In genomic region chr17:35056013-35056412, GRCh38 we compare ENCODE assay signal across 21 cellular contexts. TPM values are rescaled to one million over a fixed set of nuclear protein-coding genes. Genes with fewer than 3 reads are reported as not detected.
DNase-seq lines count a peak whose midpoint lies in the region; ATAC-seq, FAIRE-seq and TF ChIP-seq lines count a peak whose summit lies in the region.
"Had no signal": no experiment of that assay in that cellular context is flagged by ENCODE, and none has a peak within 500 bp of the region (broad histone marks: within the 10 kb centered on the region; RNA-seq: fewer than 3 reads in every experiment).

No MANE protein-coding gene starts in this region.

- no peaks in the 10 kb centered on the region for H3K27me3 Mint-ChIP-seq in activated naive CD8-positive, alpha-beta T cell
- no peaks in the 10 kb centered on the region for H3K27me3 Mint-ChIP-seq in activated naive CD8-positive, alpha-beta T cell treated with anti-CD3 and anti-CD28 coated beads, Interleukin-2, amount 50 U/mL, for 24 hours
- H3K27me3 Mint-ChIP-seq in central memory CD8-positive, alpha-beta T cell, result no peaks in the 10 kb centered on the region

- FAIRE-seq in GM12891 (lab: Jason Lieb, UNC), result no peak
- FAIRE-seq: H1, TTC549 had no signal

- H3K4me1 Mint-ChIP-seq in activated naive CD8-positive, alpha-beta T cell (ENCODE audit: low read depth), result peaks cover 74% of the 10 kb centered on the region
- H3K4me1 Mint-ChIP-seq in activated naive CD8-positive, alpha-beta T cell treated with anti-CD3 and anti-CD28 coated beads, Interleukin-2, amount 50 U/mL, for 24 hours, result peaks cover 62% of the 10 kb centered on the region
- H3K4me1 Mint-ChIP-seq in central memory CD8-positive, alpha-beta T cell, result peaks cover 75% of the 10 kb centered on the region

- peaks cover 20% of the 10 kb centered on the region for H3K36me3 Mint-ChIP-seq in activated naive CD8-positive, alpha-beta T cell
- H3K36me3 Mint-ChIP-seq in activated naive CD8-positive, alpha-beta T cell treated with anti-CD3 and anti-CD28 coated beads, Interleukin-2, amount 50 U/mL, for 24 hours (ENCODE audit: low read depth), result peaks cover 11% of the 10 kb centered on the region
- peaks cover 21% of the 10 kb centered on the region for H3K36me3 Mint-ChIP-seq in central memory CD8-positive, alpha-beta T cell (ENCODE audit: insufficient read depth)

- no peak for TF ChIP-seq POLR2A in GM12891 (IDR thresholded peaks at IDR 0.05; ENCODE audit: low read depth, low read length)

- H3K4me3 Mint-ChIP-seq in activated naive CD8-positive, alpha-beta T cell, result no peak overlapping the region
- H3K4me3 Mint-ChIP-seq in activated naive CD8-positive, alpha-beta T cell treated with anti-CD3 and anti-CD28 coated beads, Interleukin-2, amount 50 U/mL, for 24 hours, result no peak overlapping the region
- no peak overlapping the region for H3K4me3 Mint-ChIP-seq in central memory CD8-positive, alpha-beta T cell

- H3K9me3 Mint-ChIP-seq in activated naive CD8-positive, alpha-beta T cell (ENCODE audit: low read depth), result peaks cover 3% of the 10 kb centered on the region
- no peaks in the 10 kb centered on the region for H3K9me3 Mint-ChIP-seq in activated naive CD8-positive, alpha-beta T cell treated with anti-CD3 and anti-CD28 coated beads, Interleukin-2, amount 50 U/mL, for 24 hours
- H3K9me3 Mint-ChIP-seq in central memory CD8-positive, alpha-beta T cell, result no peaks in the 10 kb centered on the region

- H3K27ac Mint-ChIP-seq in activated naive CD8-positive, alpha-beta T cell, result peak overlapping the region; percentile 68
- no peak overlapping the region for H3K27ac Mint-ChIP-seq in activated naive CD8-positive, alpha-beta T cell treated with anti-CD3 and anti-CD28 coated beads, Interleukin-2, amount 50 U/mL, for 24 hours
- peak overlapping the region; percentile 68 for H3K27ac Mint-ChIP-seq in central memory CD8-positive, alpha-beta T cell (ENCODE audit: low read depth)
- H3K27ac Mint-ChIP-seq: activated naive CD4-positive, alpha-beta T cell treated with anti-CD3 and anti-CD28 coated beads, Interleukin-2, amount 50 U/mL, for 72 hours had no signal

- DNase-seq in activated naive CD8-positive, alpha-beta T cell treated with anti-CD3 and anti-CD28 coated beads, Interleukin-2, amount 50 U/mL, for 24 hours, result no peak
- no peak for DNase-seq in central memory CD8-positive, alpha-beta T cell (ENCODE audit: low spot score in 2 of 2)
- DNase-seq in left kidney (ENCODE audit: low read depth, low spot score) (peak; percentile 39), NCI-H2081 (lab: John Stamatoyannopoulos, UW) (no peak), NCI-H2196 treated with DMSO at 0.1 percent for 48 hours (lab: John Stamatoyannopoulos, UW; ENCODE audit: unreplicated experiment) (no peak), GM12891 (ENCODE audit: insufficient read length, low spot score) (no peak), MV-4-11 (lab: John Stamatoyannopoulos, UW) (no peak)
- DNase-seq: activated CD4-positive, alpha-beta T cell treated with anti-CD3 and anti-CD28 coated beads, Interleukin-2, amount 50 U/mL, for 1 hour; activated T-cell treated with anti-CD3 and anti-CD28 coated beads, Interleukin-2, amount 50 U/mL, for 1 hour; brain microvascular endothelial cell; Calu3; GF-D8; KG1; mucosa of descending colon; NCI-H1092 treated with DMSO at 0.1 percent for 48 hours; NCI-H774; ovary had no signal

- no peak for ATAC-seq in activated naive CD8-positive, alpha-beta T cell treated with anti-CD3 and anti-CD28 coated beads, Interleukin-2, amount 50 U/mL, for 24 hours
- ATAC-seq in central memory CD8-positive, alpha-beta T cell (replicated peaks; ENCODE audit: extremely low read depth, poor library complexity, severe bottlenecking), result no peak
- ATAC-seq: activated naive CD4-positive, alpha-beta T cell treated with anti-CD3 and anti-CD28 coated beads, Interleukin-2, amount 50 U/mL, for 72 hours; mucosa of descending colon had no signal

TF ChIP-seq in GM12891, 5 proteins besides CTCF, POLR2A, EP300 and RAD21:
- no peak for TF ChIP-seq POLR2AphosphoS5 (IDR thresholded peaks at IDR 0.05; ENCODE audit: low read depth, low read length)

RNA-seq across cellular contexts. Expression of gene RFFL, which starts 7.5 kb away (rescaled TPM):
- polyA plus RNA-seq in GM12891 (2012; ENCODE audit: low read depth, missing spikeins), result 18.7 TPM
